ENCODE assay signal across 22 cellular contexts in the genomic region with DNA sequence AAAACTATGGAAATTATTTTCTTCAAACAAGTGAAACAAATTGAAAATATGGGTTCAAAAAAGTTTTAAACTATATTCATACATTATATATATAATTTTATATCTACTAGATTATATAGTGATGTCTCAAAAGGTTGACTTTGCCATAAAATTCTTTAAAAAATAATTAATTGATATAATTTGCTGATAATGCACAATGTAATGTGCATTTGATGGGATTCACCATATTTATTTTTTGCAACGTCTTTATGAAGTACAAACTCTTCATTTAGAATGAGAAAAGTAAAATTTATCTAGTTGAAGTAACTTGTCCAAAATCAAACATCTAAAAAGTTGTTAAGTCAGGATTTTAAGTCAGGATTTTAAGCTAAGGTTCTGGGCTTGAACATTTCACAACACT.
DNase-seq lines count a peak whose midpoint lies in the region; ATAC-seq, FAIRE-seq and TF ChIP-seq lines count a peak whose summit lies in the region.
"Had no signal": no experiment of that assay in that cellular context is flagged by ENCODE, and none has a peak within 500 bp of the region (broad histone marks: within the 10 kb centered on the region; RNA-seq: fewer than 3 reads in every experiment).

No MANE protein-coding gene starts in this region.

- no peak for ATAC-seq in activated naive CD4-positive, alpha-beta T cell treated with anti-CD3 and anti-CD28 coated beads, Interleukin-2, amount 50 U/mL, for 72 hours

- intact Hi-C loops in ovary (cut with DNase I): no loop called here

- TF ChIP-seq EP300 in ovary (IDR thresholded peaks at IDR 0.05): no peak

- FAIRE-seq in A204.1 (lab: Jason Lieb, UNC) (peak; percentile 70), G401.6 (lab: Jason Lieb, UNC) (peak; percentile 79), colon (lab: Jason Lieb, UNC) (peak; percentile 14)
- FAIRE-seq: GM12891, GM18507, H1 had no signal

- no peak overlapping the region for H3K27ac ChIP-seq in ovary
- H3K27ac ChIP-seq: BLaER1, C4-2B, GM23248 had no signal

- no peak for DNase-seq in ovary
- DNase-seq in CD1c-positive myeloid dendritic cell (ENCODE audit: extremely low spot score): no peak
- no peak for DNase-seq in activated naive CD4-positive, alpha-beta T cell treated with anti-CD3 and anti-CD28 coated beads, Interleukin-2, amount 50 U/mL, for 72 hours (ENCODE audit: low spot score in 2 of 2)
- DNase-seq: 8988T; CD4-positive, alpha-beta T cell; CD8-positive, alpha-beta memory T cell; DMS 273 treated with DMSO at 0.1 percent for 48 hours; DMS79; EL; GF-D8; GM23248; H7; HCEC 1CT had no signal

- no peak for TF ChIP-seq POLR2A in ovary (IDR thresholded peaks at IDR 0.05)

- H3K27ac Mint-ChIP-seq in activated naive CD4-positive, alpha-beta T cell treated with anti-CD3 and anti-CD28 coated beads, Interleukin-2, amount 50 U/mL, for 72 hours: no peak overlapping the region
- H3K27ac Mint-ChIP-seq: B cell; CD4-positive, alpha-beta T cell; CD8-positive, alpha-beta memory T cell had no signal

- TF ChIP-seq CTCF in ovary (IDR thresholded peaks at IDR 0.05): no peak

- 40 to 61% (median 49%) methylated on average over 1 of the region's 1 CpG for whole genome bisulfite sequencing in ovary, 3 donors

- no peaks in the 10 kb centered on the region for H3K27me3 ChIP-seq in ovary
- H3K27me3 ChIP-seq: BLaER1 had no signal

- no peak overlapping the region for H3K4me3 ChIP-seq in ovary
- H3K4me3 ChIP-seq: BLaER1, GM23248 had no signal

- H3K36me3 ChIP-seq in ovary: no peaks in the 10 kb centered on the region
- H3K36me3 ChIP-seq: BLaER1 had no signal

- no peaks in the 10 kb centered on the region for H3K4me1 ChIP-seq in ovary (ENCODE audit: insufficient read depth)
- H3K4me1 ChIP-seq: BLaER1 had no signal

- H3K36me3 Mint-ChIP-seq in activated naive CD4-positive, alpha-beta T cell treated with anti-CD3 and anti-CD28 coated beads, Interleukin-2, amount 50 U/mL, for 72 hours: peaks cover 0 to 8% of the 10 kb centered on the region in 2 donors
- H3K36me3 Mint-ChIP-seq: CD8-positive, alpha-beta memory T cell had no signal

- H3K9me3 Mint-ChIP-seq in activated naive CD4-positive, alpha-beta T cell treated with anti-CD3 and anti-CD28 coated beads, Interleukin-2, amount 50 U/mL, for 72 hours: peaks cover 4 to 11% of the 10 kb centered on the region in 2 donors

- no peaks in the 10 kb centered on the region for H3K9me3 ChIP-seq in ovary
